ENCODE assay signal across 32 cellular contexts in the genomic region with DNA sequence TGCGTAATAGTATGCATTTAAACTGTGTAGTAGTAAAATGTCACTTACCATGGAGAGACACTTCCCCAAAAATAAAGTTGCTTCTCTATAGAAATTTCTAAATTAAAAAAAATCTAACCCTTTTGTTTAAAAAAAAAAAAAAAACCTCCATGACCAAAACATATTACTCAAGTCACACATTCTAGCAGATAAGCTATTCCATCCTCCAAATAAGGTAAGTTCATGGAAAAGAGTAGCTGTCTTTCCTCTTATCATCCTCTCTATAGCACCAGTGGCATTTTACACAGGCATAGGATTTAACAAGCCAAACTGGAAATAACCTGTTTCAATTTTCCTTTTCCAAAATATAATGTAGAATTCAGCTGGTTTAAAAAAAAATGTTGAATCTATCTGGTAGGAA.
"Had no signal": no experiment of that assay in that cellular context is flagged by ENCODE, and none has a peak within 500 bp of the region (broad histone marks: within the 10 kb centered on the region; RNA-seq: fewer than 3 reads in every experiment).

No MANE protein-coding gene starts in this region.

- H3K27me3 ChIP-seq: esophagus muscularis mucosa, heart right ventricle, left lung, neutrophil, suprapubic skin, thyroid gland, vagina had no signal

- H3K4me1 Mint-ChIP-seq: endodermal cell; naive B cell; neural crest cell; stimulated activated naive CD8-positive, alpha-beta T cell treated with anti-CD3 and anti-CD28 coated beads, Interleukin-15, amount 100 ng/mL, for 72 hours had no signal

- H3K9me3 ChIP-seq: esophagus muscularis mucosa, heart right ventricle, left lung, mucosa of descending colon, neutrophil, suprapubic skin, thyroid gland, vagina had no signal

- H3K27me3 Mint-ChIP-seq: dendritic cell treated with granulocyte-macrophage colony-stimulating factor and Interleukin-4, amounts not matched to agents 40 ng/mL and 50 ng/mL, for 4 days; naive B cell; natural killer cell treated with Interleukin-12 subunit alpha and Interleukin-12 subunit beta and Interleukin-15 and Interleukin-18, amount 100 ng/mL, for 72 hours; progenitor cell of endocrine pancreas; stimulated activated naive CD8-positive, alpha-beta T cell treated with anti-CD3 and anti-CD28 coated beads, Interleukin-15, amount 100 ng/mL, for 72 hours had no signal

- H3K4me1 ChIP-seq: parathyroid adenoma, thyroid gland had no signal

- ATAC-seq: heart right ventricle; left cardiac atrium; left lung; mucosa of descending colon; natural killer cell treated with Interleukin-12 subunit alpha and Interleukin-12 subunit beta and Interleukin-15 and Interleukin-18, amount 100 ng/mL, for 72 hours; sciatic nerve; stimulated activated naive CD8-positive, alpha-beta T cell treated with anti-CD3 and anti-CD28 coated beads, Interleukin-15, amount 100 ng/mL, for 72 hours had no signal

- H3K27ac Mint-ChIP-seq: dendritic cell treated with granulocyte-macrophage colony-stimulating factor and Interleukin-4, amounts not matched to agents 40 ng/mL and 50 ng/mL, for 4 days; endodermal cell; mesothelial cell of epicardium; naive B cell; natural killer cell treated with Interleukin-12 subunit alpha and Interleukin-12 subunit beta and Interleukin-15 and Interleukin-18, amount 100 ng/mL, for 72 hours; progenitor cell of endocrine pancreas; stimulated activated naive CD8-positive, alpha-beta T cell treated with anti-CD3 and anti-CD28 coated beads, Interleukin-15, amount 100 ng/mL, for 72 hours had no signal

- H3K36me3 ChIP-seq: left lung, suprapubic skin, thyroid gland, vagina had no signal

- H3K4me3 Mint-ChIP-seq: dendritic cell treated with granulocyte-macrophage colony-stimulating factor and Interleukin-4, amounts not matched to agents 40 ng/mL and 50 ng/mL, for 4 days; endodermal cell; mesothelial cell of epicardium; naive B cell; natural killer cell treated with Interleukin-12 subunit alpha and Interleukin-12 subunit beta and Interleukin-15 and Interleukin-18, amount 100 ng/mL, for 72 hours; neural crest cell; stimulated activated naive CD8-positive, alpha-beta T cell treated with anti-CD3 and anti-CD28 coated beads, Interleukin-15, amount 100 ng/mL, for 72 hours had no signal

- DNase-seq: effector CD8-positive, alpha-beta T cell; endodermal cell; foreskin melanocyte; glutamatergic neuron; heart right ventricle; hippocampal formation; left cardiac atrium; left lung; mesenchymal stem cell; mucosa of descending colon; naive B cell; stimulated activated CD4-positive, alpha-beta T cell treated with anti-CD3 and anti-CD28 coated beads, Interleukin-12 subunit alpha, Interleukin-12 subunit beta, amount 100 ng/mL, for 4 hours; stimulated activated CD4-positive, alpha-beta T cell treated with anti-CD3 and anti-CD28 coated beads, Interleukin-1b, Interleukin-23, amount 100 ng/mL, for 48 hours; stimulated activated CD4-positive, alpha-beta T cell treated with anti-CD3 and anti-CD28 coated beads, Interleukin-4, amount 100 ng/mL, for 1 hour; stimulated activated CD8-positive, alpha-beta memory T cell treated with anti-CD3 and anti-CD28 coated beads, Interleukin-4, amount 100 ng/mL, for 48 hours; stimulated activated naive CD4-positive, alpha-beta T cell; stimulated activated naive CD8-positive, alpha-beta T cell treated with anti-CD3 and anti-CD28 coated beads, Interleukin-15, amount 100 ng/mL, for 72 hours; thyroid gland; trophoblast cell had no signal

- H3K9me3 Mint-ChIP-seq: dendritic cell treated with granulocyte-macrophage colony-stimulating factor and Interleukin-4, amounts not matched to agents 40 ng/mL and 50 ng/mL, for 4 days; natural killer cell treated with Interleukin-12 subunit alpha and Interleukin-12 subunit beta and Interleukin-15 and Interleukin-18, amount 100 ng/mL, for 72 hours; neural crest cell; stimulated activated naive CD8-positive, alpha-beta T cell treated with anti-CD3 and anti-CD28 coated beads, Interleukin-15, amount 100 ng/mL, for 72 hours had no signal

- H3K27ac ChIP-seq: epithelial cell of prostate, esophagus muscularis mucosa, left lung, neutrophil, parathyroid adenoma, suprapubic skin, thyroid gland, vagina had no signal

- H3K36me3 Mint-ChIP-seq: natural killer cell treated with Interleukin-12 subunit alpha and Interleukin-12 subunit beta and Interleukin-15 and Interleukin-18, amount 100 ng/mL, for 72 hours had no signal

- H3K4me3 ChIP-seq: esophagus muscularis mucosa, heart right ventricle, left lung, mucosa of descending colon, smooth muscle cell, suprapubic skin, thyroid gland, vagina had no signal
